1 cellular context compared by ENCODE assay signal in the genomic region with DNA sequence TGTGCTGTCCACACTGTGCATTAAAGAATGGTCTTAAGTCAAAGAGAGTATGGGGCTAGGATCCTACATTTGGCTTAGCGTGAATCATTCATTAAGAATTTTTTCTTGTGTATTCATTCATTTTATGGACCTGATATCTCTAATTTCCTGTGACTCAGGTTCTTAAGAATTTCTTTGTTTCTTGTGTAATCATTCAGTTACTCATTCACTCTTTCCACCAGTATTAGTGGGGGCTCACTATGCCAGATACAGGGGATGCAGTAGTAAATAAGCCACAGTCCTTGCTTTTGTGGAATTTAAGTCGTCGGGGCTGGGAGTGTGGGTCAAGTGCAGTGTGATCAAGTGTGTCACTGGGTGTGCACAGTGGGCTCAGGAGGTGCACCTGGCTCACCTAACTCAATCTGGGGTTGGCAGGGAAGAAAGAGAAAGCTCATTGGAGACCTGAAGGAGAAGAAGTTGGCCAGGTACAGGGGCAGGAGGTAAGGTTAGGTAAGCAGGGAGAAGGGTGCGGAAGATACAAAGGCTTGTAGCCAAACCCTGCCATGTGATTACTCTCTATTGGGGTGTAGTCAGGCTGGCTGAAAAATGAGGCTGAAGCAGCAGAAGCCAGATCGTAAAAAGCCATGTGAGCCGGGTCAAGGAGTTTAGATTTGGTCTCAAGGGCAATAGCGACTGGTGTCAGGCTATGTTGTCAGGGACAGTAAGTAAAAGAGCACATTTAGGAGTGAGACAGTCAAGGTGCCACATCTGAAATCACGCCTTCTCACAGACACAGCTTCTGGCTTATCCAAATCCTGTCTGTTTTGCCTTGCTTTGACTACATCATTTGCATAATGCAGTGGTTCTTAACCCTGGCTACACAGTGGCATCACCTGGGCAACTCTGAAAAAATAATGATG.
TF ChIP-seq lines count a peak whose summit lies in the region.

No MANE protein-coding gene starts in this region.

TF ChIP-seq in IMR-90, 13 proteins besides CTCF, POLR2A, EP300 and RAD21:
- TF ChIP-seq CEBPB (IDR thresholded peaks at IDR 0.05; ENCODE audit: low read depth, low read length) (peak; percentile 92), MAZ (IDR thresholded peaks at IDR 0.05; ENCODE audit: borderline replicate concordance, low read depth, low read length) (peak; percentile 58; the same call in 1 of the 2 replicates), FOS (IDR thresholded peaks at IDR 0.05; ENCODE audit: low read depth, low read length) (peak; percentile 93), NFE2L2 (IDR thresholded peaks at IDR 0.05; ENCODE audit: low read depth, low read length) (no peak)
TF ChIP-seq in IMR-90: peak in this region for 3.
